23 cellular contexts compared by ENCODE assay signal in genomic region chr18:60331890-60332289, GRCh38. TPM values are rescaled to one million over a fixed set of nuclear protein-coding genes. Genes with fewer than 3 reads are reported as not detected.
"Had no signal": no experiment of that assay in that cellular context is flagged by ENCODE, and none has a peak within 500 bp of the region (broad histone marks: within the 10 kb centered on the region; RNA-seq: fewer than 3 reads in every experiment).

No MANE protein-coding gene starts in this region.

- H3K9me3 ChIP-seq: neutrophil, psoas muscle, right lobe of liver, suprapubic skin, thyroid gland had no signal

- DNase-seq: effector memory CD4-positive, alpha-beta T cell; hippocampal formation; mammary epithelial cell; naive thymus-derived CD8-positive, alpha-beta T cell; retina; right lobe of liver; stimulated activated CD4-positive, alpha-beta T cell treated with anti-CD3 and anti-CD28 coated beads, Interleukin-4, amount 100 ng/mL, for 1 hour; stimulated activated CD8-positive, alpha-beta memory T cell treated with anti-CD3 and anti-CD28 coated beads, Interleukin-4, amount 100 ng/mL, for 48 hours; stimulated activated naive CD8-positive, alpha-beta T cell treated with anti-CD3 and anti-CD28 coated beads, Interleukin-15, Interleukin-2, amounts not matched to agents 100 U/mL and 50 U/mL, for 24 hours; thyroid gland had no signal

- H3K36me3 ChIP-seq: heart left ventricle, neutrophil, right lobe of liver, suprapubic skin, thyroid gland had no signal

- H3K4me3 ChIP-seq: heart left ventricle, psoas muscle, right lobe of liver, suprapubic skin, thyroid gland had no signal

- H3K27ac ChIP-seq: heart left ventricle, neutrophil, psoas muscle, right lobe of liver, suprapubic skin, thyroid gland had no signal

- H3K4me1 ChIP-seq: heart left ventricle, psoas muscle, right lobe of liver, suprapubic skin, thyroid gland had no signal

- ATAC-seq: esophagus mucosa; heart left ventricle; left lobe of liver; naive thymus-derived CD8-positive, alpha-beta T cell; psoas muscle; right lobe of liver; stimulated activated effector memory CD8-positive, alpha-beta T cell treated with anti-CD3 and anti-CD28 coated beads, Interleukin-12 subunit alpha, Interleukin-12 subunit beta, amount 100 ng/mL, for 72 hours; stimulated activated naive CD8-positive, alpha-beta T cell treated with anti-CD3 and anti-CD28 coated beads, Interleukin-15, Interleukin-2, amounts not matched to agents 100 U/mL and 50 U/mL, for 24 hours had no signal

- H3K27me3 ChIP-seq: heart left ventricle, neutrophil, right lobe of liver, suprapubic skin, thyroid gland had no signal

RNA-seq across cellular contexts. Expression of gene MC4R, which starts 40.7 kb away (rescaled TPM):
- total RNA-seq: esophagus mucosa; fibroblast of lung; glomerular endothelial cell; heart left ventricle; left lobe of liver; lower leg skin; mammary epithelial cell; mesenteric fat pad; mononuclear cell; naive thymus-derived CD8-positive, alpha-beta T cell; osteoblast; psoas muscle; right lobe of liver; suprapubic skin; thyroid gland had no signal
